In genomic region chr7:29843106-29843505, GRCh38 we compare ENCODE assay signal across 22 cellular contexts. TPM values are rescaled to one million over a fixed set of nuclear protein-coding genes. Genes with fewer than 3 reads are reported as not detected.
DNase-seq lines count a peak whose midpoint lies in the region; ATAC-seq and TF ChIP-seq lines count a peak whose summit lies in the region.
"Had no signal": no experiment of that assay in that cellular context is flagged by ENCODE, and none has a peak within 500 bp of the region (broad histone marks: within the 10 kb centered on the region; RNA-seq: fewer than 3 reads in every experiment).

No MANE protein-coding gene starts in this region.

- no peaks in the 10 kb centered on the region for H3K9me3 ChIP-seq in endodermal cell (ENCODE audit: control insufficient read depth, low read length)
- H3K9me3 ChIP-seq: MG63 had no signal

- TF ChIP-seq CTCF in endodermal cell (conservative IDR thresholded peaks at IDR 0.05) (no peak), type B pancreatic cell (conservative IDR thresholded peaks at IDR 0.05) (no peak)

- no peaks in the 10 kb centered on the region for H3K4me1 ChIP-seq in endodermal cell (ENCODE audit: control insufficient read depth, insufficient read depth, low read length)

- H3K9ac ChIP-seq in endodermal cell (ENCODE audit: extremely low read depth, low read length, poor library complexity, severe bottlenecking): no peak overlapping the region

- no peaks in the 10 kb centered on the region for H3K36me3 ChIP-seq in endodermal cell (ENCODE audit: control insufficient read depth, insufficient read depth, low read length)
- H3K36me3 ChIP-seq: MG63 had no signal

- H3K27ac Mint-ChIP-seq in endodermal cell (no peak overlapping the region), type B pancreatic cell (no peak overlapping the region)
- H3K27ac Mint-ChIP-seq: nephron progenitor cell had no signal

- no peak overlapping the region for H3K4me3 Mint-ChIP-seq in endodermal cell
- no peak overlapping the region for H3K4me3 Mint-ChIP-seq in type B pancreatic cell
- H3K4me3 Mint-ChIP-seq: nephron progenitor cell had no signal

- H3K4me3 ChIP-seq in endodermal cell (ENCODE audit: low read length): no peak overlapping the region
- H3K4me3 ChIP-seq: dorsolateral prefrontal cortex, MG63 had no signal

- no peaks in the 10 kb centered on the region for H3K27me3 Mint-ChIP-seq in endodermal cell (ENCODE audit: insufficient read depth)
- H3K27me3 Mint-ChIP-seq in type B pancreatic cell: peaks cover 3% of the 10 kb centered on the region

- no peak for ATAC-seq in GM19397 (IDR thresholded peaks at IDR 0.05; ENCODE audit: unreplicated experiment)
- ATAC-seq: esophagus mucosa, left colon had no signal

- DNase-seq in NCI-H748 (lab: John Stamatoyannopoulos, UW; ENCODE audit: unreplicated experiment) (peak; percentile 58), NCI-H748 treated with DMSO at 0.1 percent for 48 hours (lab: John Stamatoyannopoulos, UW) (no peak), NCI-H345 treated with DMSO at 0.1 percent for 48 hours (lab: John Stamatoyannopoulos, UW; ENCODE audit: unreplicated experiment) (peak; percentile 14), endodermal cell (no peak), ureter (ENCODE audit: low spot score) (no peak), type B pancreatic cell (ENCODE audit: extremely low spot score, unreplicated experiment) (no peak)
- no peak for DNase-seq in effector CD8-positive, alpha-beta T cell (lab: John Stamatoyannopoulos, UW)
- DNase-seq: activated CD4-positive, alpha-beta T cell treated with anti-CD3 and anti-CD28 coated beads, Interleukin-2, amount 50 U/mL, for 1 hour; activated gamma-delta T cell treated with Interleukin-2 at 50 U/mL for 16 hours; amniotic stem cell; C1 segment of cervical spinal cord; central memory CD4-positive, alpha-beta T cell; dorsolateral prefrontal cortex; GF-D8; H7; left colon; MG63; nephron progenitor cell; stimulated activated CD4-positive, alpha-beta T cell treated with anti-CD3 and anti-CD28 coated beads, Interleukin-4, amount 100 ng/mL, for 4 hours had no signal

- H3K9me3 Mint-ChIP-seq in endodermal cell: no peaks in the 10 kb centered on the region
- H3K9me3 Mint-ChIP-seq in type B pancreatic cell: peaks cover 6% of the 10 kb centered on the region
- H3K9me3 Mint-ChIP-seq: nephron progenitor cell had no signal

- H3K36me3 Mint-ChIP-seq in endodermal cell (ENCODE audit: low read depth) (no peaks in the 10 kb centered on the region), type B pancreatic cell (no peaks in the 10 kb centered on the region)

- H3K4me1 Mint-ChIP-seq in endodermal cell (peaks cover 9% of the 10 kb centered on the region), type B pancreatic cell (ENCODE audit: unreplicated experiment) (peaks cover 11% of the 10 kb centered on the region)

- H3K27me3 ChIP-seq in endodermal cell (ENCODE audit: control insufficient read depth, insufficient read depth, low read length, poor library complexity, severe bottlenecking): no peaks in the 10 kb centered on the region
- H3K27me3 ChIP-seq: MG63 had no signal

- H3K27ac ChIP-seq in endodermal cell (ENCODE audit: low read depth, low read length): peak overlapping the region; percentile 7
- H3K27ac ChIP-seq: dorsolateral prefrontal cortex, RWPE1 had no signal

- WGBS in endodermal cell (ENCODE audit: insufficient coverage in 1 of 2, insufficient read length in 1 of 2), 2 experiments: 73 to 85% methylated on average over 7 to 8 of the region's 8 CpGs

RNA-seq across cellular contexts. Expression of gene WIPF3, which starts 36.8 kb away (rescaled TPM):
- total RNA-seq in endodermal cell: 1 to 10 TPM; 5.2 to 7.2 TPM
- 5.9 TPM for polyA plus RNA-seq in endodermal cell (2013, experiment 1 of 2)
- 5.3 TPM for polyA plus RNA-seq in endodermal cell (2013, experiment 2 of 2)
- 2.3 TPM for total RNA-seq in ureter
- total RNA-seq in type B pancreatic cell (ENCODE audit: low replicate concordance): 1.7 TPM in 2 replicates

Comparison
In these comparisons a context has a peak if more than half of its experiments do, and no peak if none do; other contexts are left out.
1. DNase-seq: peak in NCI-H748 (single experiment) and NCI-H345 treated with DMSO at 0.1 percent for 48 hours (single experiment); none in NCI-H748 treated with DMSO at 0.1 percent for 48 hours (single experiment), endodermal cell (single experiment), ureter (single experiment), effector CD8-positive, alpha-beta T cell (single experiment) and type B pancreatic cell (single experiment).